ENCODE assay signal across 16 cellular contexts in the genomic region with DNA sequence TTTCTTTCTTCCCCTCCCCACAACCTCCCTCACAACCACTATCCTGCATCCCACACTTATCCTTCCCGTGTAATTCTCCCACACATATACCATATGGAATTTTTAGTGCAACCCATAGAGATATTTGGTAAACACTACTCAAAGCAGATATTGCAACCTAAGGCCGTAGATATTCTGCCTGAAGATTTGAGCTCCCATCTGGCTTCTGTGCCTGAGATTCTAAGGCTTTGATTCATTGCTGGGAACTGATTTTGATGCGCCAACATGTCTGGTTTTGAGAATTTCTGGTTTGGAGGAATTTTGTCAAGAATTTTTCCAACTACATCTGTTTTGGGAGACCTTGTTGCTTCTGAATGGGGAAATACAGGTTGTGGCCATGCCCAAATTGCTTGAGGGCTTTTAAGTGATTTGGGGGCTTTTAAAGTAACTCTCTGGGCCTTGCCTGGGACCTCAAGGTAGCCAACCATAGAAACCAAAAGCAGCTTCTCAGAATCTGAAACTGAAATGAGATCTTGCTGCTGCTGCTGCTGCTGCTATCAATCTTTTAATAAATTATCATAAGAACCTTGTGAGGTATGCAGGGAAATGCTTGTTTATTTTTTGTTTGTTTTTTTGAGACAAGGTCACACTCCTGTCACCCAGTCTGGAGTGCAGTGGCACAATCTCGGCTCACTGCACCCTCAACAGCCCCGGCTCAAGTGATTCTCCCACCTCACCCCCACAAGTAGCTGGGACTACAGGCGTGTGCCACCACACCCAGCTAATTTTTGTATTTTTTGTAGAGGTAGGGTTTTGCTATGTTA. TPM values are rescaled to one million over a fixed set of nuclear protein-coding genes. Genes with fewer than 3 reads are reported as not detected.
DNase-seq lines count a peak whose midpoint lies in the region; ATAC-seq, FAIRE-seq and TF ChIP-seq lines count a peak whose summit lies in the region.
"Had no signal": no experiment of that assay in that cellular context is flagged by ENCODE, and none has a peak within 500 bp of the region (broad histone marks: within the 10 kb centered on the region; RNA-seq: fewer than 3 reads in every experiment).

No MANE protein-coding gene starts in this region.

- DNase-seq in GM12891 (ENCODE audit: insufficient read length, low spot score) (peak; percentile 17), GM03348 (ENCODE audit: low spot score) (no peak), CD14-positive monocyte (ENCODE audit: low spot score) (no peak), cerebellar nuclear complex (lab: John Stamatoyannopoulos, UW) (no peak)
- DNase-seq in activated naive CD4-positive, alpha-beta T cell (lab: John Stamatoyannopoulos, UW) = no peak
- DNase-seq: activated CD4-positive, alpha-beta T cell treated with anti-CD3 and anti-CD28 coated beads, Interleukin-2, amount 50 U/mL, for 1 hour; Karpas-422; PC-9 had no signal

- H3K27ac Mint-ChIP-seq in CD14-positive monocyte = no peak overlapping the region
- H3K27ac Mint-ChIP-seq: activated T-helper 17 cell treated with anti-CD3 and anti-CD28 coated beads, Interleukin-2, amount 50 U/mL, for 72 hours; T-helper 1 cell treated with Interleukin-12 subunit alpha and Interleukin-12 subunit beta and Interleukin-4 antibody, amounts not matched to agents 30 μg/mL and 1 μg/mL, for 36 hours; type B pancreatic cell had no signal

- TF ChIP-seq CTCF in CD14-positive monocyte (IDR thresholded peaks at IDR 0.05) = no peak

- H3K27me3 Mint-ChIP-seq in CD14-positive monocyte (ENCODE audit: low read depth in 3 of 3) = peaks cover 0 to 7% (median 2%) of the 10 kb centered on the region in 3 donors

- no peak for TF ChIP-seq POLR2A in GM12891 (IDR thresholded peaks at IDR 0.05; ENCODE audit: low read depth, low read length)

- peaks cover 0 to 5% (median 0%) of the 10 kb centered on the region in 7 donors for H3K9me3 Mint-ChIP-seq in CD14-positive monocyte
- H3K9me3 Mint-ChIP-seq: activated T-helper 17 cell treated with anti-CD3 and anti-CD28 coated beads, Interleukin-2, amount 50 U/mL, for 72 hours; T-helper 1 cell treated with Interleukin-12 subunit alpha and Interleukin-12 subunit beta and Interleukin-4 antibody, amounts not matched to agents 30 μg/mL and 1 μg/mL, for 36 hours; type B pancreatic cell had no signal

- H3K4me1 Mint-ChIP-seq in CD14-positive monocyte = no peaks in the 10 kb centered on the region
- H3K4me1 Mint-ChIP-seq: activated T-helper 17 cell treated with anti-CD3 and anti-CD28 coated beads, Interleukin-2, amount 50 U/mL, for 72 hours had no signal

- no peak for FAIRE-seq in GM12891 (lab: Jason Lieb, UNC)
- FAIRE-seq: endometrium, GM12892 had no signal

- no peaks in the 10 kb centered on the region for H3K36me3 Mint-ChIP-seq in CD14-positive monocyte
- H3K36me3 Mint-ChIP-seq: type B pancreatic cell had no signal

- intact Hi-C loops in CD14-positive monocyte (cut with micrococcal nuclease) = no loop called here

- no peak overlapping the region for H3K4me3 Mint-ChIP-seq in CD14-positive monocyte
- H3K4me3 Mint-ChIP-seq: activated T-helper 17 cell treated with anti-CD3 and anti-CD28 coated beads, Interleukin-2, amount 50 U/mL, for 72 hours; T-helper 1 cell treated with Interleukin-12 subunit alpha and Interleukin-12 subunit beta and Interleukin-4 antibody, amounts not matched to agents 30 μg/mL and 1 μg/mL, for 36 hours; type B pancreatic cell had no signal

- peak; percentile 52 for ATAC-seq in GM19324 (IDR thresholded peaks at IDR 0.05; ENCODE audit: low FRiP score, unreplicated experiment)
- peak; percentile 50 for ATAC-seq in HG02623 (IDR thresholded peaks at IDR 0.05; ENCODE audit: unreplicated experiment)
- ATAC-seq in HG03354 (IDR thresholded peaks at IDR 0.05; ENCODE audit: poor library complexity, severe bottlenecking, unreplicated experiment) = peak; percentile 86
- ATAC-seq: activated T-helper 17 cell treated with anti-CD3 and anti-CD28 coated beads, Interleukin-2, amount 50 U/mL, for 72 hours had no signal

TF ChIP-seq in GM12891, 5 proteins besides CTCF, POLR2A, EP300 and RAD21:
- no peak for TF ChIP-seq PAX5 (IDR thresholded peaks at IDR 0.05; ENCODE audit: insufficient read depth, low read length, severe bottlenecking)
- TF ChIP-seq TAF1 (IDR thresholded peaks at IDR 0.05; ENCODE audit: low read depth, low read length) = no peak

RNA-seq across cellular contexts. Expression of a gene that starts 36.2 kb away (rescaled TPM):
- 0.17 TPM for polyA plus RNA-seq in GM12891 (2012; ENCODE audit: low read depth, missing spikeins)
- not detected for polyA plus RNA-seq in CD14-positive monocyte
